ENCODE assay signal across 19 cellular contexts in genomic region chr6:101276066-101276465, GRCh38.
"Had no signal": no experiment of that assay in that cellular context is flagged by ENCODE, and none has a peak within 500 bp of the region (broad histone marks: within the 10 kb centered on the region; RNA-seq: fewer than 3 reads in every experiment).

No MANE protein-coding gene starts in this region.

- H3K36me3 ChIP-seq: adrenal gland, left ventricle myocardium inferior, ovary, sigmoid colon, spleen, stomach, thoracic aorta, WERI-Rb-1 had no signal

- H3K9me3 ChIP-seq: body of pancreas, mucosa of descending colon, ovary, sigmoid colon, spleen, thoracic aorta had no signal

- DNase-seq: activated CD4-positive, alpha-beta memory T cell treated with anti-CD3 and anti-CD28 coated beads, Interleukin-2, amount 10 ng/mL, durations not matched to agents 7 days and 5 days; activated CD4-positive, alpha-beta T cell treated with anti-CD3 and anti-CD28 coated beads for 36 hours; activated effector memory CD4-positive, alpha-beta T cell treated with Interleukin-2 at 50 U/mL for 16 hours; activated naive CD4-positive, alpha-beta T cell treated with anti-CD3 and anti-CD28 coated beads, Interleukin-2, amount 50 U/mL, for 16 hours; activated T-cell treated with anti-CD3 and anti-CD28 coated beads, Interleukin-2, amount 50 U/mL, for 4 hours; adrenal gland; body of pancreas; effector CD8-positive, alpha-beta T cell; hippocampal formation; left ventricle myocardium inferior; mucosa of descending colon; naive thymus-derived CD4-positive, alpha-beta T cell; ovary; sigmoid colon; spleen; stomach; T-helper 1 cell; WERI-Rb-1 had no signal

- H3K27ac ChIP-seq: adrenal gland, body of pancreas, left ventricle myocardium inferior, ovary, sigmoid colon, spleen, stomach, thoracic aorta, WERI-Rb-1 had no signal

- H3K4me3 ChIP-seq: adrenal gland, body of pancreas, left ventricle myocardium inferior, mucosa of descending colon, ovary, sigmoid colon, spleen, stomach, thoracic aorta had no signal

- H3K27me3 ChIP-seq: adrenal gland, body of pancreas, ovary, sigmoid colon, spleen, stomach had no signal

- H3K4me1 ChIP-seq: adrenal gland, left ventricle myocardium inferior, sigmoid colon, spleen, stomach had no signal
